In genomic region chr15:62088361-62088693, GRCh38 we compare ENCODE assay signal across 15 cellular contexts. TPM values are rescaled to one million over a fixed set of nuclear protein-coding genes. Genes with fewer than 3 reads are reported as not detected.
"Had no signal": no experiment of that assay in that cellular context is flagged by ENCODE, and none has a peak within 500 bp of the region (broad histone marks: within the 10 kb centered on the region; RNA-seq: fewer than 3 reads in every experiment).

No MANE protein-coding gene starts in this region.

- DNase-seq: activated CD4-positive, alpha-beta T cell treated with anti-CD3 and anti-CD28 coated beads, Interleukin-2, amount 50 U/mL, for 4 hours; activated gamma-delta T cell; activated T-cell treated with anti-CD3 and anti-CD28 coated beads, Interleukin-2, amount 50 U/mL, for 72 hours; dorsolateral prefrontal cortex; immature natural killer cell; naive thymus-derived CD8-positive, alpha-beta T cell; stomach; testis; upper lobe of left lung had no signal

- H3K9me3 ChIP-seq: gastroesophageal sphincter, heart right ventricle, stomach, testis, upper lobe of left lung had no signal

- H3K4me3 ChIP-seq: gastroesophageal sphincter, heart right ventricle, stomach, testis, upper lobe of left lung had no signal

- H3K27me3 ChIP-seq: dorsolateral prefrontal cortex, gastroesophageal sphincter, heart right ventricle, stomach, testis, upper lobe of left lung had no signal

- H3K9me3 Mint-ChIP-seq: activated naive CD4-positive, alpha-beta T cell treated with anti-CD3 and anti-CD28 coated beads, Interleukin-2, amount 50 U/mL, for 72 hours had no signal

- H3K36me3 ChIP-seq: gastroesophageal sphincter, heart right ventricle, stomach, upper lobe of left lung had no signal

- FAIRE-seq: TTC549 had no signal

- ATAC-seq: activated naive CD4-positive, alpha-beta T cell treated with anti-CD3 and anti-CD28 coated beads, Interleukin-2, amount 50 U/mL, for 72 hours; naive thymus-derived CD8-positive, alpha-beta T cell had no signal

- H3K4me3 Mint-ChIP-seq: immature natural killer cell; memory B cell; naive thymus-derived CD8-positive, alpha-beta T cell; T-helper 2 cell treated with Interferon-gamma antibody and Interleukin-4, amounts not matched to agents 5 μg/mL and 100 μg/mL, for 36 hours had no signal

- H3K4me1 Mint-ChIP-seq: immature natural killer cell; memory B cell; naive thymus-derived CD8-positive, alpha-beta T cell had no signal

- H3K36me3 Mint-ChIP-seq: immature natural killer cell had no signal

- H3K4me1 ChIP-seq: stomach, testis, upper lobe of left lung had no signal

- H3K27ac ChIP-seq: gastroesophageal sphincter, stomach, testis, upper lobe of left lung had no signal

- H3K27ac Mint-ChIP-seq: activated naive CD4-positive, alpha-beta T cell treated with anti-CD3 and anti-CD28 coated beads, Interleukin-2, amount 50 U/mL, for 72 hours; activated T-cell treated with anti-CD3 and anti-CD28 coated beads, Interleukin-2, amount 50 U/mL, for 72 hours; immature natural killer cell; memory B cell; naive thymus-derived CD8-positive, alpha-beta T cell; T-helper 2 cell treated with Interferon-gamma antibody and Interleukin-4, amounts not matched to agents 5 μg/mL and 100 μg/mL, for 36 hours had no signal

RNA-seq across cellular contexts. Expression of gene C2CD4A, which starts 21.6 kb away (rescaled TPM):
- total RNA-seq: naive thymus-derived CD8-positive, alpha-beta T cell had no signal
- polyA plus RNA-seq: immature natural killer cell; naive thymus-derived CD8-positive, alpha-beta T cell had no signal
